ENCODE assay signal across 13 cellular contexts in the genomic region with DNA sequence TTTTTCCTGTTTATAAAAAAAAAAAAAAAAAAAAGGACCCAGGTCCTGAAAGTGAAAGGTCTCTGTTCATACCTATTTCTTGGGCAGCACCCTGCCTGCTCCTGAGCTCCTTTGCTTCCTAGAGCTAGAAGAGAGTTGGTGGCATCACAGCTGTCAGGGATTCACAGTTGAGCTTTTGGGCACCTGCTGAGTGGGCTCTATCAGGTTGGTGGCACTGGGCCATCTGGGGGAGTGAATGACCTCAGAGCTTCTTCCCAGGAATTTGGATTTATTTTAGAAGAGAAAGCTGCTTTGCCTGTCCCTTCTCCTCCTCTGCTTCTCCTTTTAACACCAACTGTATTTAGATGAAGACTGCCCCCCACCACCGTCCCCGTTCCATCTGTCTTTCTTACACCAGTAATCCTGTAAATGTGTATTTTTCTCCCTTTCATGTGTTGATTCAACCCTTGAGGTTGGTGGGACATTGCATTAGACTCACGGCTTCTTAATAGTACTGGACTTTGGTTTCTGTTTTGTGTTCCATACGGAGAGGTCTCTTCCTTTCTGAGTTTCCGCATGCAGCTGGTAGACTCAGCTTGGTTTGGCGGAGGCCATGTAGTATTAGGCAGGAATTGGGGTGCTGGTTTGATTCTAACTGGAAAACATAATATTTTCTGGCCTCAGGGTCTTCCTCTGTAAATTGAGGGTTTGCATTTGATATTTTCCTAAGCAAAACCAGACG. TPM values are rescaled to one million over a fixed set of nuclear protein-coding genes. Genes with fewer than 3 reads are reported as not detected.
DNase-seq lines count a peak whose midpoint lies in the region; ATAC-seq and TF ChIP-seq lines count a peak whose summit lies in the region.
"Had no signal": no experiment of that assay in that cellular context is flagged by ENCODE, and none has a peak within 500 bp of the region (broad histone marks: within the 10 kb centered on the region; RNA-seq: fewer than 3 reads in every experiment).

No MANE protein-coding gene starts in this region.

- no peaks in the 10 kb centered on the region for H3K36me3 Mint-ChIP-seq in T-helper 17 cell (ENCODE audit: low read depth)
- H3K36me3 Mint-ChIP-seq in naive B cell, result no peaks in the 10 kb centered on the region

- H3K4me3 Mint-ChIP-seq in T-helper 17 cell (peak overlapping the region; percentile 83), naive B cell (peak overlapping the region; percentile 16 to 89 (median 70))

- in situ Hi-C loops in brain microvascular endothelial cell (cut with HindIII; ENCODE audit: low pct_ligation_motif_present, low sequenced_read_pairs), result no loop called here

- H3K4me3 ChIP-seq in GM08714 (ENCODE audit: low read length) (peak overlapping the region; percentile 25; the same call in 1 of the 2 replicates), brain microvascular endothelial cell (ENCODE audit: low read depth, low read length) (no peak overlapping the region)
- H3K4me3 ChIP-seq: PC-9, prostate gland, suprapubic skin had no signal

- H3K27me3 Mint-ChIP-seq in T-helper 17 cell (no peaks in the 10 kb centered on the region), naive B cell (no peaks in the 10 kb centered on the region)

- TF ChIP-seq CTCF in brain microvascular endothelial cell (IDR thresholded peaks at IDR 0.05; ENCODE audit: low read depth, low read length, missing control alignments), result no peak

- peak overlapping the region; percentile 90 for H3K27ac Mint-ChIP-seq in T-helper 17 cell
- H3K27ac Mint-ChIP-seq in naive B cell, result peak overlapping the region in 5 of 6 donors; percentile 70 to 100 (median 89)

- DNase-seq in DMS 273 (lab: John Stamatoyannopoulos, UW; ENCODE audit: unreplicated experiment) (peak; percentile 46), DMS 273 treated with DMSO at 0.1 percent for 48 hours (lab: John Stamatoyannopoulos, UW) (no peak), T-helper 17 cell (no peak), naive B cell (no peak), brain microvascular endothelial cell (no peak), medulla oblongata (ENCODE audit: extremely low spot score) (no peak)
- no peak for DNase-seq in stimulated activated CD4-positive, alpha-beta T cell treated with anti-CD3 and anti-CD28 coated beads, Interleukin-4, amount 100 ng/mL, for 4 hours
- DNase-seq: mammary epithelial cell had no signal

- H3K9me3 ChIP-seq in T-helper 17 cell (ENCODE audit: control insufficient read depth, low read length, poor library complexity, severe bottlenecking), result no peaks in the 10 kb centered on the region
- H3K9me3 ChIP-seq: prostate gland, suprapubic skin had no signal

- no peaks in the 10 kb centered on the region for H3K27me3 ChIP-seq in brain microvascular endothelial cell (replicated peaks)
- H3K27me3 ChIP-seq: suprapubic skin had no signal

- no peaks in the 10 kb centered on the region for H3K9me3 Mint-ChIP-seq in naive B cell

- ATAC-seq in T-helper 17 cell (no peak), naive B cell (ENCODE audit: low read depth in 2 of 2) (no peak)

- no peak overlapping the region for H3K27ac ChIP-seq in brain microvascular endothelial cell
- H3K27ac ChIP-seq: 22Rv1, PC-9, prostate gland, suprapubic skin had no signal

- no peaks in the 10 kb centered on the region for H3K36me3 ChIP-seq in brain microvascular endothelial cell (replicated peaks)
- H3K36me3 ChIP-seq: prostate gland, suprapubic skin had no signal

- peaks cover 81% of the 10 kb centered on the region for H3K4me1 Mint-ChIP-seq in T-helper 17 cell
- peaks cover 82 to 99% (median 96%) of the 10 kb centered on the region in 3 donors for H3K4me1 Mint-ChIP-seq in naive B cell

RNA-seq across cellular contexts. Expression of gene MGAT5, which starts 7.6 kb away (rescaled TPM):
- total RNA-seq in T-helper 17 cell, result 100 to 1,000 TPM; 120 to 127 TPM
- 10 to 100 TPM in 5 of 6 donors, 1 to 10 TPM in 1; 9.7 to 41.3 (median 29.6) TPM for polyA plus RNA-seq in naive B cell (ENCODE audit: low read depth in 6 of 6)
